ENCODE assay signal across 8 cellular contexts in genomic region chr5:138491284-138491648, GRCh38.
DNase-seq lines count a peak whose midpoint lies in the region; ATAC-seq and TF ChIP-seq lines count a peak whose summit lies in the region.

No MANE protein-coding gene starts in this region.

- H3K27me3 ChIP-seq in muscle layer of duodenum (ENCODE audit: low read depth, low read length) = peaks cover 17% of the 10 kb centered on the region

- H3K27ac ChIP-seq in caudate nucleus (ENCODE audit: low read depth, low read length) (peak overlapping the region; percentile 68), muscle layer of duodenum (ENCODE audit: low read length) (no peak overlapping the region)

- H3K4me3 ChIP-seq in AG09309 (ENCODE audit: control insufficient read depth, low read depth, low read length) (peak overlapping the region; percentile 41), HFF-Myc (replicated peaks; ENCODE audit: low read depth, low read length) (peak overlapping the region; percentile 40), muscle layer of duodenum (ENCODE audit: low read depth in 1 of 2, low read length in 2 of 2) (peak overlapping the region; percentile 53 to 70)

- no peaks in the 10 kb centered on the region for H3K36me3 ChIP-seq in muscle layer of duodenum (ENCODE audit: control insufficient read depth in 1 of 2, insufficient read depth in 2 of 2, low read length in 2 of 2)

- ATAC-seq in HG02970 (IDR thresholded peaks at IDR 0.05; ENCODE audit: low FRiP score, unreplicated experiment) (no peak), GM21423 (IDR thresholded peaks at IDR 0.05; ENCODE audit: unreplicated experiment) (no peak)

- no peaks in the 10 kb centered on the region for H3K9me3 ChIP-seq in muscle layer of duodenum (ENCODE audit: control insufficient read depth in 1 of 2, low read length in 2 of 2)

- peaks cover 9 to 11% of the 10 kb centered on the region in 2 donors for H3K4me1 ChIP-seq in muscle layer of duodenum (ENCODE audit: control insufficient read depth in 1 of 2, insufficient read depth in 2 of 2, low read length in 2 of 2)

- DNase-seq in AG09309 (ENCODE audit: low read depth) (no peak), HFF-Myc (ENCODE audit: extremely low read depth, low read depth) (no peak), caudate nucleus (lab: John Stamatoyannopoulos, UW) (peak in 19 of 61 donors; percentile 17 to 60 (median 48)), NCI-H187 treated with DMSO at 0.1 percent for 48 hours (lab: John Stamatoyannopoulos, UW) (no peak), medulla oblongata (ENCODE audit: extremely low spot score) (no peak)

- no peak for TF ChIP-seq CTCF in AG09309 (IDR thresholded peaks at IDR 0.05; ENCODE audit: control insufficient read depth, insufficient read depth, low read depth, low read length, missing control alignments)
- TF ChIP-seq CTCF in HFF-Myc (IDR thresholded peaks at IDR 0.05; ENCODE audit: low read depth, low read length, missing control alignments) = no peak
